Comparison of ENCODE assay signal across 8 cellular contexts in genomic region chr17:3845754-3846738, GRCh38.
DNase-seq lines count a peak whose midpoint lies in the region; ATAC-seq lines count a peak whose summit lies in the region.

A gene with protein sequence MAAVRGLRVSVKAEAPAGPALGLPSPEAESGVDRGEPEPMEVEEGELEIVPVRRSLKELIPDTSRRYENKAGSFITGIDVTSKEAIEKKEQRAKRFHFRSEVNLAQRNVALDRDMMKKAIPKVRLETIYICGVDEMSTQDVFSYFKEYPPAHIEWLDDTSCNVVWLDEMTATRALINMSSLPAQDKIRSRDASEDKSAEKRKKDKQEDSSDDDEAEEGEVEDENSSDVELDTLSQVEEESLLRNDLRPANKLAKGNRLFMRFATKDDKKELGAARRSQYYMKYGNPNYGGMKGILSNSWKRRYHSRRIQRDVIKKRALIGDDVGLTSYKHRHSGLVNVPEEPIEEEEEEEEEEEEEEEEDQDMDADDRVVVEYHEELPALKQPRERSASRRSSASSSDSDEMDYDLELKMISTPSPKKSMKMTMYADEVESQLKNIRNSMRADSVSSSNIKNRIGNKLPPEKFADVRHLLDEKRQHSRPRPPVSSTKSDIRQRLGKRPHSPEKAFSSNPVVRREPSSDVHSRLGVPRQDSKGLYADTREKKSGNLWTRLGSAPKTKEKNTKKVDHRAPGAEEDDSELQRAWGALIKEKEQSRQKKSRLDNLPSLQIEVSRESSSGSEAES (minus strand): TSS chr17:3846246. CDS start chr17:3846223, 23 bp downstream.

- DNase-seq in COR-L47 (lab: John Stamatoyannopoulos, UW) (peak; percentile 73), HPDE6-E6E7 (ENCODE audit: extremely low spot score) (peak; percentile 94), NK-92 (lab: John Stamatoyannopoulos, UW; ENCODE audit: unreplicated experiment) (peak; percentile 41), medulla oblongata (ENCODE audit: extremely low spot score) (peak; percentile 96)
- peak; percentile 96 for DNase-seq in activated CD8-positive, alpha-beta memory T cell treated with anti-CD3 and anti-CD28 coated beads for 24 hours
- peak; percentile 89 for DNase-seq in effector CD8-positive, alpha-beta T cell (lab: John Stamatoyannopoulos, UW)
- peak; percentile 85 for DNase-seq in stimulated activated CD8-positive, alpha-beta memory T cell treated with anti-CD3 and anti-CD28 coated beads, Interleukin-12 subunit alpha, Interleukin-12 subunit beta, amount 100 ng/mL, for 1 hour (ENCODE audit: low read depth)

- peak; percentile 95 for ATAC-seq in GM19467 (IDR thresholded peaks at IDR 0.05; ENCODE audit: unreplicated experiment)

Comparison
In these comparisons a context has a peak if more than half of its experiments do, and no peak if none do; other contexts are left out.
1. Peak in every context shown above with its lines: DNase-seq and ATAC-seq.
2. DNase-seq: peak in every context shown above with its lines; median percentile 96 in activated CD8-positive, alpha-beta memory T cell treated with anti-CD3 and anti-CD28 coated beads for 24 hours; 96 in medulla oblongata; 94 in HPDE6-E6E7; 89 in effector CD8-positive, alpha-beta T cell; 85 in stimulated activated CD8-positive, alpha-beta memory T cell treated with anti-CD3 and anti-CD28 coated beads, Interleukin-12 subunit alpha, Interleukin-12 subunit beta, amount 100 ng/mL, for 1 hour; 73 in COR-L47; 41 in NK-92.